19 cellular contexts compared by ENCODE assay signal in the genomic region with DNA sequence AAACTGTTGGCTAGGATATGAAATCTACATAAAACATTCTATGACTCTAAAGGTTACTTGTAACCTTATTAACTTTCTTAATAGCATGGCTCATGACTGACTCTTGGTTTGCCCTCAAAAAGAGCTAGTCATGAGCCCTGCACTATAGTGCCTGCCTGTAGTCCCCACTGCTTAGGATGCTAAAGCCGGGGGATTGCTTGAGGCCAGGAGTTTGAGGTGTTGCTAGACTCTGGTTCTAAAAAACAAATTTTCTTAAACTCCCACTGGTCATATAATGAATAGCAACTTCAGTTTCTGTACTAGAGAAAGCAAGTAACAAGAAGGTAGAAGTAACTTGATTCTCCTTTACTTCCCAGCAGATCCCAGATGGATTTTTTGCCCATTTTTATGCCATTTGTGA. TPM values are rescaled to one million over a fixed set of nuclear protein-coding genes. Genes with fewer than 3 reads are reported as not detected.
DNase-seq lines count a peak whose midpoint lies in the region; ATAC-seq, FAIRE-seq and TF ChIP-seq lines count a peak whose summit lies in the region.
"Had no signal": no experiment of that assay in that cellular context is flagged by ENCODE, and none has a peak within 500 bp of the region (broad histone marks: within the 10 kb centered on the region; RNA-seq: fewer than 3 reads in every experiment).

No MANE protein-coding gene starts in this region.

- no peaks in the 10 kb centered on the region for H3K9me3 Mint-ChIP-seq in osteocyte (ENCODE audit: unreplicated experiment)
- H3K9me3 Mint-ChIP-seq: CD4-positive, alpha-beta T cell; H9 had no signal

- no peaks in the 10 kb centered on the region for H3K9me2 ChIP-seq in PC-3 (replicated peaks; ENCODE audit: low read length)

- POLR2A ChIA-PET in PC-3 (lab: Charles Lee; ENCODE audit: unreplicated experiment), result no interaction called here

- no peak overlapping the region for H3K4me2 ChIP-seq in PC-3 (ENCODE audit: low read length)
- H3K4me2 ChIP-seq: A549 had no signal

- no peak overlapping the region for H3K9ac ChIP-seq in PC-3 (ENCODE audit: low read length)

- TF ChIP-seq CTCF in PC-3 (conservative IDR thresholded peaks at IDR 0.05; ENCODE audit: low read depth, low read length), result no peak
- TF ChIP-seq CTCF in osteocyte (IDR thresholded peaks at IDR 0.05), result no peak
- TF ChIP-seq CTCF in prostate gland (IDR thresholded peaks at IDR 0.05), result no peak
- no peak for TF ChIP-seq CTCF in stomach (IDR thresholded peaks at IDR 0.05)

- H2AFZ ChIP-seq in PC-3 (ENCODE audit: low read length), result no peak overlapping the region

- H3K27ac ChIP-seq in PC-3 (ENCODE audit: low read length) (no peak overlapping the region), prostate gland (no peak overlapping the region), stomach (no peak overlapping the region)
- H3K27ac ChIP-seq: A549, C4-2B, HL-60 had no signal

- no peaks in the 10 kb centered on the region for H3K79me2 ChIP-seq in PC-3 (ENCODE audit: low read length)

- no peak overlapping the region for H3K4me3 Mint-ChIP-seq in osteocyte (ENCODE audit: unreplicated experiment)
- H3K4me3 Mint-ChIP-seq: CD4-positive, alpha-beta T cell; H9 had no signal

- H3K27me3 ChIP-seq in PC-3 (ENCODE audit: low read length), result no peaks in the 10 kb centered on the region
- H3K27me3 ChIP-seq in prostate gland (replicated peaks; ENCODE audit: insufficient read depth), result no peaks in the 10 kb centered on the region
- H3K27me3 ChIP-seq in stomach, result no peaks in the 10 kb centered on the region

- BruUV-seq in PC-3 (replicated peaks; lab: Mats Ljungman, UMichigan), result no TSS peak

- peaks cover 41% of the 10 kb centered on the region for H3K4me1 Mint-ChIP-seq in osteocyte (ENCODE audit: unreplicated experiment)

- ATAC-seq in PC-3, result peak; percentile 9; the same call in 1 of the 2 replicates

- 95% methylated on average over 1 of the region's 1 CpG for whole genome bisulfite sequencing in prostate gland
- 94 to 100% (median 98%) methylated on average over 1 of the region's 1 CpG for WGBS in stomach, 5 donors

- CTCF ChIA-PET in PC-3 (lab: Charles Lee), result no interaction called here

- H3K4me1 ChIP-seq in PC-3 (ENCODE audit: insufficient read depth, low read length) (peaks cover 19% of the 10 kb centered on the region), prostate gland (replicated peaks) (no peaks in the 10 kb centered on the region), stomach (no peaks in the 10 kb centered on the region)
- H3K4me1 ChIP-seq: Caco-2 had no signal

- H3K4me3 ChIP-seq in PC-3 (ENCODE audit: low read length) (no peak overlapping the region), prostate gland (no peak overlapping the region), stomach (no peak overlapping the region)
- H3K4me3 ChIP-seq: A549 had no signal

- H4K20me1 ChIP-seq in PC-3 (ENCODE audit: low read length), result no peaks in the 10 kb centered on the region

- H3K36me3 ChIP-seq in PC-3 (ENCODE audit: low read depth, low read length) (0 out of 2 replicates have a peak, but pooled peaks cover 4% of the 10 kb centered on the region), prostate gland (no peaks in the 10 kb centered on the region), stomach (peaks cover 9 to 35% (median 30%) of the 10 kb centered on the region in 4 donors)

- DNase-seq in EL, result peak; percentile 17
- DNase-seq in GM19239 (ENCODE audit: insufficient read length, low spot score), result no peak
- no peak for DNase-seq in PC-3
- DNase-seq in osteocyte (ENCODE audit: extremely low spot score, unreplicated experiment), result no peak
- DNase-seq in prostate gland (ENCODE audit: low spot score), result no peak
- no peak for DNase-seq in activated CD4-positive, alpha-beta T cell treated with anti-CD3 and anti-CD28 coated beads, Interleukin-2, amount 50 U/mL, for 1 hour
- no peak for DNase-seq in stomach
- DNase-seq: AML-193; Caco-2; CD4-positive, alpha-beta T cell; DMS53; DND-41; GF-D8; GOT3; H9 had no signal

- FAIRE-seq in GM19239 (lab: Jason Lieb, UNC), result peak; percentile 33
- FAIRE-seq: A549, D721Med had no signal

- H3K36me3 Mint-ChIP-seq in osteocyte (ENCODE audit: unreplicated experiment), result peaks cover 3% of the 10 kb centered on the region

- H3K27me3 Mint-ChIP-seq in osteocyte (ENCODE audit: unreplicated experiment), result no peaks in the 10 kb centered on the region
- H3K27me3 Mint-ChIP-seq: CD4-positive, alpha-beta T cell had no signal

- intact Hi-C loops in PC-3 (cut with micrococcal nuclease), result loop anchor here (1.0 kb wide), 2 partner anchors 28 to 43 kb away; no protein-coding TSS in a partner anchor
- intact Hi-C loops in prostate gland (cut with DNase I), result no loop called here
- intact Hi-C loops in stomach (cut with DNase I; ENCODE audit: low total_unique reads), result no loop called here

- TF ChIP-seq POLR2A in prostate gland (IDR thresholded peaks at IDR 0.05) (no peak), stomach (IDR thresholded peaks at IDR 0.05) (no peak)

- no peak for TF ChIP-seq EP300 in stomach (IDR thresholded peaks at IDR 0.05)

- no peaks in the 10 kb centered on the region for H3F3A ChIP-seq in PC-3 (ENCODE audit: low read length, unreplicated experiment)

- H3K27ac Mint-ChIP-seq in osteocyte (ENCODE audit: unreplicated experiment), result peak overlapping the region; percentile 60
- H3K27ac Mint-ChIP-seq: CD4-positive, alpha-beta T cell; H9 had no signal

- H3K9me3 ChIP-seq in PC-3 (ENCODE audit: low read length) (no peaks in the 10 kb centered on the region), prostate gland (no peaks in the 10 kb centered on the region), stomach (no peaks in the 10 kb centered on the region)
- H3K9me3 ChIP-seq: A549, Caco-2 had no signal

RNA-seq across cellular contexts. Expression of gene NEXN, which starts 15.8 kb away (rescaled TPM):
- total RNA-seq in PC-3 (2014; rRNA removed), result 3.1 and 3.5 TPM in 2 replicates
- 19.3 and 19.5 TPM in 2 replicates for total RNA-seq in osteocyte
- total RNA-seq in prostate gland, result 10 to 100 TPM; 13.2 to 14.1 TPM
- total RNA-seq in stomach, result 10 to 100 TPM; 26.6 to 64.3 (median 45.9) TPM
- polyA plus RNA-seq in stomach, result 10 to 100 TPM; 12.7 to 18.7 (median 15.5) TPM
